ENCODE assay signal across 22 cellular contexts in the genomic region with DNA sequence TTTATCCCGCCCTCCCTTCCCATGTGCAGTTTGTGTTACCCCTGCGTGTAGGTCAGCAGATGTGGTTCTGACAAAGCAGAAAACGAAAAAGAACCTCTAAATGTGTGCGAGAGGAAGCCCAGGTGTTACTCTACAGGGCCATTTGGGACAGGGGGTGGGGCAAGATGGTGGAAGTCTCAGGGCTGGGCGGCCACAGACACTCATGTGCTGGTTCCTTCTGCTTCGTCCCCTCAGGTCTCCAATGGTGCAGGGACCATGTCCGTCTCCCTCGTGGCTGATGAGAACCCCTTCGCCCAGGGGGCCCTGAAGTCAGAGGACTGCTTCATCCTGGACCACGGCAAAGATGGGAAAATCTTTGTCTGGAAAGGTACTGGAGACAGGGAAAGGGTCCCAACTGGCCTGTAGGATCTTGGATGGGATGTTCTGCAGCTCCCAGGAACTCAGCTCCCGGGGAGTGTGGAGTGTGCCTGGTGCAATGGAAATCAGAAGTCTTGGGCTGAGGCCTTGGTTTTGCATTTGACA. TPM values are rescaled to one million over a fixed set of nuclear protein-coding genes. Genes with fewer than 3 reads are reported as not detected.
DNase-seq lines count a peak whose midpoint lies in the region; ATAC-seq and TF ChIP-seq lines count a peak whose summit lies in the region.
"Had no signal": no experiment of that assay in that cellular context is flagged by ENCODE, and none has a peak within 500 bp of the region (broad histone marks: within the 10 kb centered on the region; RNA-seq: fewer than 3 reads in every experiment).

No MANE protein-coding gene starts in this region.

- H3K9me3 ChIP-seq in mammary epithelial cell (replicated peaks; ENCODE audit: insufficient read depth, low read length), result no peaks in the 10 kb centered on the region
- H3K9me3 ChIP-seq in esophagus squamous epithelium, result no peaks in the 10 kb centered on the region
- no peaks in the 10 kb centered on the region for H3K9me3 ChIP-seq in tibial artery
- H3K9me3 ChIP-seq: colonic mucosa had no signal

- in situ Hi-C loops in mammary epithelial cell (cut with MboI; ENCODE audit: low sequenced_read_pairs in 2 of 2), result loop anchor here in 1 of 2 donors (10.0 kb wide), 1 partner anchor 102 kb away; no protein-coding TSS in a partner anchor

- H3K27me3 Mint-ChIP-seq in MCF 10A (ENCODE audit: insufficient read depth, unreplicated experiment), result no peaks in the 10 kb centered on the region
- H3K27me3 Mint-ChIP-seq: activated naive CD8-positive, alpha-beta T cell treated with anti-CD3 and anti-CD28 coated beads, Interleukin-2, amount 10 ng/mL, durations not matched to agents 7 days and 5 days; CD4-positive, alpha-beta memory T cell had no signal

- H3K9ac ChIP-seq in mammary epithelial cell (ENCODE audit: insufficient read depth, low read length), result no peak overlapping the region
- H3K9ac ChIP-seq: KMS-11 had no signal

- DNase-seq in MCF 10A (ENCODE audit: unreplicated experiment) (no peak), mammary epithelial cell (no peak), esophagus squamous epithelium (lab: John Stamatoyannopoulos, UW) (no peak), sciatic nerve (ENCODE audit: low spot score) (peak; percentile 51), tibial artery (peak; percentile 17 to 61), medulla oblongata (ENCODE audit: extremely low spot score) (no peak), H4 (ENCODE audit: low spot score) (no peak), inferior parietal cortex (ENCODE audit: extremely low spot score) (no peak)
- DNase-seq: activated CD4-positive, alpha-beta T cell treated with anti-CD3 and anti-CD28 coated beads, Interleukin-2, amount 50 U/mL, for 1 hour; activated effector memory CD4-positive, alpha-beta T cell treated with Interleukin-2 at 50 U/mL for 16 hours; activated naive CD8-positive, alpha-beta T cell treated with anti-CD3 and anti-CD28 coated beads, Interleukin-2, amount 10 ng/mL, durations not matched to agents 7 days and 5 days; CD4-positive, alpha-beta memory T cell; colonic mucosa; DMS153; HCEC 1CT; MV-4-11; NCI-H1694; NCI-H69 had no signal

- no TSS peak for BruUV-seq in MCF 10A (replicated peaks; lab: Mats Ljungman, UMichigan)
- BruUV-seq in mammary epithelial cell (replicated peaks; lab: Mats Ljungman, UMichigan), result no TSS peak

- TF ChIP-seq CTCF in MCF 10A (IDR thresholded peaks at IDR 0.05; ENCODE audit: unreplicated experiment) (no peak), mammary epithelial cell (conservative IDR thresholded peaks at IDR 0.05 in 1 of 2, IDR thresholded peaks at IDR 0.05 in 1 of 2; ENCODE audit: extremely low read depth in 1 of 2, insufficient read depth in 1 of 2, low read depth in 1 of 2, low read length in 2 of 2) (no peak), esophagus squamous epithelium (IDR thresholded peaks at IDR 0.05) (no peak), tibial artery (IDR thresholded peaks at IDR 0.05) (no peak)

- peaks cover under 1% of the 10 kb centered on the region for H3K4me1 ChIP-seq in mammary epithelial cell (ENCODE audit: insufficient read depth, low read length)
- peaks cover 0 to 82% (median 35%) of the 10 kb centered on the region in 3 donors for H3K4me1 ChIP-seq in esophagus squamous epithelium
- H3K4me1 ChIP-seq in tibial artery, result peaks cover 0 to 80% (median 43%) of the 10 kb centered on the region in 4 donors
- H3K4me1 ChIP-seq: colonic mucosa had no signal

- CTCF ChIA-PET in MCF 10A (lab: Yijun Ruan, JAX) (interaction anchor here (0.6 to 6.5 kb wide), 12 partner anchors 30 to 521 kb away, joined by 3 to 152 read pairs (median 7); a partner anchor contains a TSS), mammary epithelial cell (lab: Charles Lee; ENCODE audit: low non-redundant PET) (no interaction called here)

- intact Hi-C loops in MCF 10A (cut with micrococcal nuclease), result no loop called here
- intact Hi-C loops in mammary epithelial cell (cut with micrococcal nuclease), result no loop called here
- intact Hi-C loops in esophagus squamous epithelium (cut with DNase I), result no loop called here
- intact Hi-C loops in sciatic nerve (cut with DNase I), result loop anchor here (10.0 kb wide), 1 partner anchor 102 kb away; no protein-coding TSS in a partner anchor
- intact Hi-C loops in tibial artery (cut with DNase I; ENCODE audit: low total_unique reads), result loop anchor here (5.0 kb wide), 2 partner anchors 40 to 105 kb away; no protein-coding TSS in a partner anchor

- H4K20me1 ChIP-seq in mammary epithelial cell (ENCODE audit: insufficient read depth, low read length), result no peaks in the 10 kb centered on the region

- H3K4me1 Mint-ChIP-seq in MCF 10A (ENCODE audit: insufficient read depth, unreplicated experiment), result peaks cover 24% of the 10 kb centered on the region
- H3K4me1 Mint-ChIP-seq: brain had no signal

- H2AFZ ChIP-seq in mammary epithelial cell (ENCODE audit: low read depth, low read length), result no peak overlapping the region

- H3K4me3 ChIP-seq in mammary epithelial cell (replicated peaks in 1 of 3; ENCODE audit: insufficient read depth in 1 of 3, low read depth in 2 of 3, low read length in 3 of 3) (no peak overlapping the region), esophagus squamous epithelium (no peak overlapping the region), tibial artery (no peak overlapping the region)
- H3K4me3 ChIP-seq: colonic mucosa had no signal

- H3K27ac Mint-ChIP-seq in MCF 10A (ENCODE audit: low read depth, unreplicated experiment), result peak overlapping the region; percentile 19
- H3K27ac Mint-ChIP-seq: activated naive CD8-positive, alpha-beta T cell treated with anti-CD3 and anti-CD28 coated beads, Interleukin-2, amount 10 ng/mL, durations not matched to agents 7 days and 5 days had no signal

- no peak overlapping the region for H3K27ac ChIP-seq in mammary epithelial cell (ENCODE audit: insufficient read depth, low read depth, low read length)
- peak overlapping the region in 3 of 4 donors; percentile 82 to 95 (median 92) for H3K27ac ChIP-seq in esophagus squamous epithelium
- H3K27ac ChIP-seq in tibial artery, result peak overlapping the region; percentile 92 to 95
- H3K27ac ChIP-seq: 22Rv1, colonic mucosa, KMS-11 had no signal

- H3K36me3 ChIP-seq in mammary epithelial cell (ENCODE audit: insufficient read depth, low read length), result peaks cover 9% of the 10 kb centered on the region
- H3K36me3 ChIP-seq in esophagus squamous epithelium, result peaks cover 22 to 97% (median 51%) of the 10 kb centered on the region in 3 donors
- H3K36me3 ChIP-seq in tibial artery, result peaks cover 92 to 99% (median 95%) of the 10 kb centered on the region in 3 donors

- dilution Hi-C loops in mammary epithelial cell (cut with HindIII; ENCODE audit: low sequenced_read_pairs), result no loop called here

- H3K4me3 Mint-ChIP-seq in MCF 10A (ENCODE audit: unreplicated experiment), result no peak overlapping the region
- H3K4me3 Mint-ChIP-seq: activated naive CD8-positive, alpha-beta T cell treated with anti-CD3 and anti-CD28 coated beads, Interleukin-2, amount 10 ng/mL, durations not matched to agents 7 days and 5 days; brain; CD4-positive, alpha-beta memory T cell had no signal

- H3K36me3 Mint-ChIP-seq in MCF 10A (ENCODE audit: insufficient read depth, unreplicated experiment), result peaks cover 32% of the 10 kb centered on the region

- H3K9me3 Mint-ChIP-seq in MCF 10A (ENCODE audit: unreplicated experiment), result no peaks in the 10 kb centered on the region
- H3K9me3 Mint-ChIP-seq: activated naive CD8-positive, alpha-beta T cell treated with anti-CD3 and anti-CD28 coated beads, Interleukin-2, amount 10 ng/mL, durations not matched to agents 7 days and 5 days; brain; CD4-positive, alpha-beta memory T cell had no signal

- no peaks in the 10 kb centered on the region for H3K27me3 ChIP-seq in mammary epithelial cell (ENCODE audit: insufficient read depth, low read length)
- H3K27me3 ChIP-seq in esophagus squamous epithelium, result no peaks in the 10 kb centered on the region
- H3K27me3 ChIP-seq in tibial artery, result no peaks in the 10 kb centered on the region
- H3K27me3 ChIP-seq: colonic mucosa had no signal

- H3K79me2 ChIP-seq in mammary epithelial cell (ENCODE audit: insufficient read depth, low read length), result no peaks in the 10 kb centered on the region

- no peak overlapping the region for H3K4me2 ChIP-seq in mammary epithelial cell (ENCODE audit: insufficient read depth, low read depth, low read length)
- H3K4me2 ChIP-seq: KMS-11 had no signal

- 96% methylated on average over 11 of the region's 11 CpGs for WGBS in mammary epithelial cell (ENCODE audit: low coverage, missing lambda C conversion rate)
- WGBS in esophagus squamous epithelium, 2 donors, result 86 to 90% methylated on average over 4 to 6 of the region's 11 CpGs

- POLR2A ChIA-PET in MCF 10A (lab: Yijun Ruan, JAX), result interaction anchor here (0.6 to 1.3 kb wide), 4 partner anchors 30 to 82 kb away, joined by 3 to 8 read pairs (median 3); no protein-coding TSS in a partner anchor

- no peak for TF ChIP-seq POLR2A in esophagus squamous epithelium (IDR thresholded peaks at IDR 0.05)

- no peak for ATAC-seq in sciatic nerve

RNA-seq across cellular contexts. Expression of a gene that starts 49.0 kb away (rescaled TPM):
- total RNA-seq in MCF 10A (2022) (21.9 and 24.9 TPM in 2 replicates), mammary epithelial cell (100 to 1,000 TPM; 196 to 723 TPM), esophagus squamous epithelium (1,000 to 10,000 TPM in 2 of 4 donors, 100 to 1,000 TPM in 2; 287 to 1,151 (median 926) TPM), sciatic nerve (1,757 TPM)
- 462 TPM for polyA plus RNA-seq in mammary epithelial cell
- 325 TPM for polyA minus RNA-seq in mammary epithelial cell
- 125 and 137 TPM in 2 replicates for total RNA-seq in H4 (2014; rRNA removed; shearing (Covaris generic))

RNA-seq across cellular contexts. Expression of a gene that starts 53.1 kb away (rescaled TPM):
- 200 and 231 TPM in 2 replicates for total RNA-seq in MCF 10A (2022)
- total RNA-seq in mammary epithelial cell, result 100 to 1,000 TPM in 1 of 2 donors, 10 to 100 TPM in 1; 80.3 to 124 TPM
- polyA plus RNA-seq in mammary epithelial cell, result 71.7 TPM
- 41.9 TPM for polyA minus RNA-seq in mammary epithelial cell
- 100 to 1,000 TPM in 2 of 4 donors, 10 to 100 TPM in 2; 43.7 to 169 (median 119) TPM for total RNA-seq in esophagus squamous epithelium
- total RNA-seq in sciatic nerve, result 301 TPM
- 38.2 and 47.0 TPM in 2 replicates for total RNA-seq in H4 (2014; rRNA removed; shearing (Covaris generic))
- total RNA-seq: HT-29 had no signal

Comparison
In these comparisons a context has a peak if more than half of its experiments do, and no peak if none do; other contexts are left out.
1. DNase-seq: peak in sciatic nerve (single experiment) and tibial artery (2 of 2); none in MCF 10A (single experiment), mammary epithelial cell (single experiment), esophagus squamous epithelium (single experiment), medulla oblongata (single experiment), H4 (single experiment) and inferior parietal cortex (single experiment).
2. intact Hi-C loops: an anchor here in sciatic nerve (10.0 kb wide) and tibial artery (5.0 kb wide); none called in MCF 10A, mammary epithelial cell and esophagus squamous epithelium.